Comparison of ENCODE assay signal across 18 cellular contexts in the genomic region with DNA sequence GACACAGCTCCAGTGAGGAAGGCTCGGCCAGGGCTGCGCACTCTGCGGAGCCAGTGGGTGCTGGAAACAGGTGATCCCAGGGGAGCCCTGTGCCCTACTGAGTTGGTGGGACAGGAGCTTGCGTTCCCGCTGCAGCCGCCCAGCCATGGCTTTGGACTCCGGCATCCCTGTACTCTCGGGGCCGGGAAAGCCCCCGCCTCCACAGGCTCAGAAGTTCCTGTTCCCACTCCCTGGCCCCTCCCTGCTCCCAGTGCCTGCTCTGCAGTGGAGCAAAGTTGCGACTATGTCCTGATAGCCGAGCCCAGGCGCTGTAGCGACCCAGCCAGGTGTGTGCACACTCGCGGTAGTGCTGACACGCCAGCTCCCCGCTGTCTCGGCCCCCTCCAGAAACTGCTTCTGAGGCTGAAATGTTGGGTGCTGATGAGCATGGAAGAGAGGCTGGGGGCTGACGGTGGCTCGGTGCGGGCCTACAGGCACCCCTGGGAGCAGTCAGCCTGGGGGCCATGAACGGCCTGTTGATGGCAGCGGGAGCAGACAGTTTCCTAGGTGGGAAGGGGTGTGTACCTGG.
DNase-seq lines count a peak whose midpoint lies in the region; ATAC-seq, FAIRE-seq and TF ChIP-seq lines count a peak whose summit lies in the region.
"Had no signal": no experiment of that assay in that cellular context is flagged by ENCODE, and none has a peak within 500 bp of the region (broad histone marks: within the 10 kb centered on the region; RNA-seq: fewer than 3 reads in every experiment).

No MANE protein-coding gene starts in this region.

- 95% methylated on average over 17 of the region's 24 CpGs; no CpG with 5 or more reads in 1 of the 2 experiments for WGBS in H1 (ENCODE audit: extremely low coverage in 1 of 2, insufficient coverage in 1 of 2, insufficient read length in 1 of 2, insufficient replicate concordance in 2 of 2, low coverage in 1 of 2, low lambda C conversion rate in 2 of 2, missing lambda C conversion rate in 1 of 2), 2 experiments
- no CpG with 5 or more reads among the region's 24 CpGs for WGBS in neuronal stem cell (ENCODE audit: extremely low coverage in 2 of 2, insufficient read length in 2 of 2, insufficient replicate concordance in 1 of 2), 2 donors

- H2AFZ ChIP-seq in H1 (ENCODE audit: low read length) (no peak overlapping the region; the same call in 1 of the 2 replicates), neuronal stem cell (ENCODE audit: low read length) (no peak overlapping the region)

- H4K5ac ChIP-seq in H1 (ENCODE audit: insufficient read length, low read depth, low read length): no peak overlapping the region

- peaks cover 0 to 6% of the 10 kb centered on the region in 2 donors for H3K9me3 Mint-ChIP-seq in stimulated activated naive CD8-positive, alpha-beta T cell treated with anti-CD3 and anti-CD28 coated beads, Interleukin-15, amount 100 ng/mL, for 72 hours

- H3K23ac ChIP-seq in H1 (ENCODE audit: insufficient read length) (no peak overlapping the region), neuronal stem cell (ENCODE audit: low read depth, low read length, poor library complexity) (no peak overlapping the region)

- H3K4ac ChIP-seq in H1 (replicated peaks; ENCODE audit: insufficient read length, low read depth, low read length) (no peak overlapping the region), neuronal stem cell (ENCODE audit: low read length) (no peak overlapping the region)

- H3K4me2 ChIP-seq in H1 (ENCODE audit: insufficient read depth in 1 of 2, low read depth in 2 of 2, low read length in 2 of 2): no peak overlapping the region
- H3K4me2 ChIP-seq in neuronal stem cell (ENCODE audit: insufficient read depth, low read length, poor library complexity, severe bottlenecking): no peak overlapping the region
- H3K4me2 ChIP-seq: BLaER1 had no signal

- no peaks in the 10 kb centered on the region for H3K23me2 ChIP-seq in H1 (ENCODE audit: low read depth, low read length)

- peak; percentile 11 for DNase-seq in activated CD8-positive, alpha-beta memory T cell treated with anti-CD3 and anti-CD28 coated beads, Interleukin-2, amount 50 U/mL, for 4 hours
- no peak for DNase-seq in activated CD8-positive, alpha-beta memory T cell treated with anti-CD3 and anti-CD28 coated beads, Interleukin-2, amount 50 U/mL, for 48 hours
- DNase-seq in H1 (ENCODE audit: low read depth in 1 of 2, low spot score in 2 of 2) (no peak), neuronal stem cell (ENCODE audit: low spot score) (no peak), upper lobe of right lung (peak; percentile 53), NCI-H2171 (lab: John Stamatoyannopoulos, UW) (no peak), SIG-M5 (lab: John Stamatoyannopoulos, UW) (no peak)
- DNase-seq in stimulated activated naive CD8-positive, alpha-beta T cell treated with anti-CD3 and anti-CD28 coated beads, Interleukin-15, amount 100 ng/mL, for 72 hours: no peak
- DNase-seq: 8988T, DMS79, NCI-H1105 treated with DMSO at 0.1 percent for 48 hours, NCI-H187 treated with DMSO at 0.1 percent for 48 hours, NCI-H526 treated with DMSO at 0.1 percent for 48 hours, OCI-M1, RPMI8226 had no signal

- H3K4me3 Mint-ChIP-seq in stimulated activated naive CD8-positive, alpha-beta T cell treated with anti-CD3 and anti-CD28 coated beads, Interleukin-15, amount 100 ng/mL, for 72 hours: no peak overlapping the region
- H3K4me3 Mint-ChIP-seq: CD8-positive, alpha-beta memory T cell had no signal

- no peak for TF ChIP-seq EP300 in H1 (IDR thresholded peaks at IDR 0.05; ENCODE audit: borderline replicate concordance in 1 of 2, low read depth in 2 of 2, low read length in 2 of 2)

- H3K9me3 ChIP-seq in H1 (ENCODE audit: insufficient read depth in 2 of 2, low read depth in 1 of 2, low read length in 1 of 2) (no peaks in the 10 kb centered on the region), neuronal stem cell (replicated peaks in 1 of 2; ENCODE audit: control insufficient read depth in 2 of 2, insufficient read depth in 1 of 2, low read depth in 1 of 2, low read length in 2 of 2) (no peaks in the 10 kb centered on the region), upper lobe of right lung (no peaks in the 10 kb centered on the region)

- no peak for TF ChIP-seq RAD21 in H1 (IDR thresholded peaks at IDR 0.05 in 1 of 2, conservative IDR thresholded peaks at IDR 0.05 in 1 of 2; ENCODE audit: low read depth in 2 of 2, low read length in 2 of 2)

- H2BK5ac ChIP-seq in H1 (ENCODE audit: low read depth, low read length): no peak overlapping the region
- H2BK5ac ChIP-seq in neuronal stem cell (ENCODE audit: low read length): no peak overlapping the region

- H3K14ac ChIP-seq in H1 (ENCODE audit: insufficient read length) (no peak overlapping the region), neuronal stem cell (ENCODE audit: low read length) (peak overlapping the region; percentile 38)

- CTCF ChIA-PET in H1 (lab: Charles Lee; ENCODE audit: partially characterized antibody): no interaction called here

- H3K4me3 ChIP-seq in H1 (ENCODE audit: extremely low read depth in 1 of 4, insufficient read depth in 2 of 4, low read depth in 3 of 4, low read length in 4 of 4): no peak overlapping the region
- no peak overlapping the region for H3K4me3 ChIP-seq in neuronal stem cell (ENCODE audit: low read length in 2 of 2)
- no peak overlapping the region for H3K4me3 ChIP-seq in upper lobe of right lung
- H3K4me3 ChIP-seq: BLaER1 had no signal

- H2BK20ac ChIP-seq in H1 (ENCODE audit: low read length): no peak overlapping the region

- no peaks in the 10 kb centered on the region for H3K27me3 Mint-ChIP-seq in stimulated activated naive CD8-positive, alpha-beta T cell treated with anti-CD3 and anti-CD28 coated beads, Interleukin-15, amount 100 ng/mL, for 72 hours
- H3K27me3 Mint-ChIP-seq: CD8-positive, alpha-beta memory T cell had no signal

- H2AK5ac ChIP-seq in H1 (ENCODE audit: low read depth, low read length) (no peak overlapping the region), neuronal stem cell (ENCODE audit: low read depth, low read length) (no peak overlapping the region)

- H3K79me2 ChIP-seq in H1 (ENCODE audit: control insufficient read depth in 1 of 2, insufficient read depth in 2 of 2, low read length in 2 of 2): no peaks in the 10 kb centered on the region

- H3K79me1 ChIP-seq in H1 (ENCODE audit: low read depth, low read length) (no peaks in the 10 kb centered on the region), neuronal stem cell (ENCODE audit: low read depth, low read length) (no peaks in the 10 kb centered on the region)

- H3K4me1 Mint-ChIP-seq in stimulated activated naive CD8-positive, alpha-beta T cell treated with anti-CD3 and anti-CD28 coated beads, Interleukin-15, amount 100 ng/mL, for 72 hours: no peaks in the 10 kb centered on the region
- H3K4me1 Mint-ChIP-seq: CD8-positive, alpha-beta memory T cell had no signal

- no peaks in the 10 kb centered on the region for H3K4me1 ChIP-seq in H1 (replicated peaks in 1 of 4; ENCODE audit: control insufficient read depth in 3 of 4, insufficient read depth in 4 of 4, low read length in 3 of 4)
- H3K4me1 ChIP-seq in neuronal stem cell (ENCODE audit: control insufficient read depth in 2 of 2, insufficient read depth in 1 of 2, low read depth in 1 of 2, low read length in 2 of 2): no peaks in the 10 kb centered on the region
- no peaks in the 10 kb centered on the region for H3K4me1 ChIP-seq in upper lobe of right lung
- H3K4me1 ChIP-seq: BLaER1 had no signal

- H3K9ac ChIP-seq in H1 (replicated peaks in 1 of 4; ENCODE audit: extremely low read depth in 1 of 4, low read depth in 3 of 4, low read length in 3 of 4) (no peak overlapping the region), neuronal stem cell (ENCODE audit: low read depth, low read length, poor library complexity) (no peak overlapping the region)
- H3K9ac ChIP-seq: BLaER1 had no signal

- H4K91ac ChIP-seq in H1 (replicated peaks; ENCODE audit: insufficient read length, low read length) (no peak overlapping the region), neuronal stem cell (ENCODE audit: low read depth, low read length, poor library complexity) (no peak overlapping the region)

- TF ChIP-seq CTCF in H1 (IDR thresholded peaks at IDR 0.05; ENCODE audit: control extremely low read depth in 1 of 3, insufficient read depth in 1 of 3, low read depth in 1 of 3, low read length in 3 of 3): no peak
- no peak for TF ChIP-seq CTCF in upper lobe of right lung (IDR thresholded peaks at IDR 0.05)

- no peak overlapping the region for H3K56ac ChIP-seq in H1 (replicated peaks; ENCODE audit: insufficient read length, low read depth, low read length)

- FAIRE-seq in H1 (lab: Jason Lieb, UNC): no peak
- FAIRE-seq: D721Med had no signal

- ATAC-seq in upper lobe of right lung: peak; percentile 24
- ATAC-seq in stimulated activated naive CD8-positive, alpha-beta T cell treated with anti-CD3 and anti-CD28 coated beads, Interleukin-15, amount 100 ng/mL, for 72 hours: no peak

- H2BK15ac ChIP-seq in H1 (ENCODE audit: low read length): no peak overlapping the region
- H2BK15ac ChIP-seq in neuronal stem cell (ENCODE audit: low read length): no peak overlapping the region

- H4K8ac ChIP-seq in H1 (ENCODE audit: extremely low read depth, insufficient read depth, low read length): peak overlapping the region; percentile 38; the same call in 1 of the 2 replicates
- H4K8ac ChIP-seq in neuronal stem cell (ENCODE audit: low read depth, low read length): peak overlapping the region; percentile 65

- H2BK12ac ChIP-seq in H1 (ENCODE audit: low read depth, low read length) (no peak overlapping the region), neuronal stem cell (ENCODE audit: low read length) (no peak overlapping the region)

- H2BK120ac ChIP-seq in H1 (replicated peaks; ENCODE audit: low read depth, low read length) (no peak overlapping the region), neuronal stem cell (ENCODE audit: low read depth, low read length) (no peak overlapping the region)

- H3K27ac ChIP-seq in H1 (ENCODE audit: low read depth, low read length) (no peak overlapping the region), neuronal stem cell (replicated peaks; ENCODE audit: low read length) (no peak overlapping the region), upper lobe of right lung (no peak overlapping the region)
- H3K27ac ChIP-seq: BLaER1 had no signal

- H3K27me3 ChIP-seq in H1 (replicated peaks in 1 of 4; ENCODE audit: control insufficient read depth in 3 of 4, extremely low read depth in 1 of 4, insufficient read depth in 3 of 4, low read length in 3 of 4): no peaks in the 10 kb centered on the region; a peak in 1 of 7 replicates
- no peaks in the 10 kb centered on the region for H3K27me3 ChIP-seq in neuronal stem cell (ENCODE audit: control insufficient read depth in 3 of 3, insufficient read depth in 3 of 3, low read depth in 1 of 3, low read length in 3 of 3)
- H3K27me3 ChIP-seq in upper lobe of right lung: no peaks in the 10 kb centered on the region
- H3K27me3 ChIP-seq: BLaER1 had no signal

- intact Hi-C loops in upper lobe of right lung (cut with DNase I): no loop called here

- POLR2A ChIA-PET in H1 (lab: Charles Lee; ENCODE audit: partially characterized antibody): no interaction called here

- H3K36me3 ChIP-seq in H1 (ENCODE audit: control insufficient read depth in 2 of 4, insufficient read depth in 4 of 4, low read length in 3 of 4): no peaks in the 10 kb centered on the region
- H3K36me3 ChIP-seq in neuronal stem cell (replicated peaks in 1 of 2; ENCODE audit: control insufficient read depth in 2 of 2, insufficient read depth in 2 of 2, low read length in 2 of 2): no peaks in the 10 kb centered on the region
- no peaks in the 10 kb centered on the region for H3K36me3 ChIP-seq in upper lobe of right lung
- H3K36me3 ChIP-seq: BLaER1 had no signal

- no peak overlapping the region for H3K27ac Mint-ChIP-seq in stimulated activated naive CD8-positive, alpha-beta T cell treated with anti-CD3 and anti-CD28 coated beads, Interleukin-15, amount 100 ng/mL, for 72 hours
- H3K27ac Mint-ChIP-seq: CD8-positive, alpha-beta memory T cell had no signal

- TF ChIP-seq POLR2A in H1 (IDR thresholded peaks at IDR 0.05; ENCODE audit: control extremely low read depth in 1 of 2, low read depth in 2 of 2, low read length in 2 of 2): no peak

- H3K18ac ChIP-seq in H1 (ENCODE audit: extremely low read depth, low read length) (no peak overlapping the region), neuronal stem cell (ENCODE audit: low read length) (peak overlapping the region; percentile 0)

- no peaks in the 10 kb centered on the region for H4K20me1 ChIP-seq in H1 (replicated peaks in 1 of 2; ENCODE audit: control insufficient read depth in 1 of 2, insufficient read depth in 2 of 2, low read length in 2 of 2)
- H4K20me1 ChIP-seq: BLaER1 had no signal

Comparison
In these comparisons a context has a peak if more than half of its experiments do, and no peak if none do; other contexts are left out.
1. DNase-seq: peak in activated CD8-positive, alpha-beta memory T cell treated with anti-CD3 and anti-CD28 coated beads, Interleukin-2, amount 50 U/mL, for 4 hours (single experiment) and upper lobe of right lung (single experiment); none in activated CD8-positive, alpha-beta memory T cell treated with anti-CD3 and anti-CD28 coated beads, Interleukin-2, amount 50 U/mL, for 48 hours (single experiment), H1 (0 of 2), neuronal stem cell (single experiment), NCI-H2171 (single experiment), SIG-M5 (single experiment) and stimulated activated naive CD8-positive, alpha-beta T cell treated with anti-CD3 and anti-CD28 coated beads, Interleukin-15, amount 100 ng/mL, for 72 hours (0 of 2).